Comparison of ENCODE assay signal across 17 cellular contexts in genomic region chr7:75532639-75533038, GRCh38. TPM values are rescaled to one million over a fixed set of nuclear protein-coding genes. Genes with fewer than 3 reads are reported as not detected.
A peak's percentile ranks its signal among the peaks of the same experiment; 100 is the strongest.
DNase-seq lines count a peak whose midpoint lies in the region; ATAC-seq, FAIRE-seq and TF ChIP-seq lines count a peak whose summit lies in the region.
"Had no signal": no experiment of that assay in that cellular context is flagged by ENCODE, and none has a peak within 500 bp of the region (broad histone marks: within the 10 kb centered on the region; RNA-seq: fewer than 3 reads in every experiment).

No MANE protein-coding gene starts in this region.

- no peak overlapping the region for H3K4me2 ChIP-seq in H1 (ENCODE audit: insufficient read depth in 1 of 2, low read depth in 2 of 2, low read length in 2 of 2)
- H3K4me2 ChIP-seq: BLaER1 treated with 17β-estradiol and CSF1 and Interleukin-3, amounts not matched to agents 10 nM and 100 nM had no signal

- H3K23me2 ChIP-seq in H1 (ENCODE audit: low read depth, low read length) = 0 out of 2 replicates have a peak, but pooled peaks cover 3% of the 10 kb centered on the region

- no peak overlapping the region for H4K8ac ChIP-seq in H1 (ENCODE audit: extremely low read depth, insufficient read depth, low read length)

- H3K14ac ChIP-seq in H1 (ENCODE audit: insufficient read length) = no peak overlapping the region

- H4K20me1 ChIP-seq in H1 (replicated peaks in 1 of 2; ENCODE audit: control insufficient read depth in 1 of 2, insufficient read depth in 2 of 2, low read length in 2 of 2) = no peaks in the 10 kb centered on the region

- no peak overlapping the region for H3K56ac ChIP-seq in H1 (replicated peaks; ENCODE audit: insufficient read length, low read depth, low read length)

- no peak overlapping the region for H3K4me3 ChIP-seq in RWPE2 (ENCODE audit: severe bottlenecking)
- H3K4me3 ChIP-seq in H1 (ENCODE audit: extremely low read depth in 1 of 4, insufficient read depth in 2 of 4, low read depth in 3 of 4, low read length in 4 of 4) = no peak overlapping the region
- no peak overlapping the region for H3K4me3 ChIP-seq in sigmoid colon
- H3K4me3 ChIP-seq in gastrocnemius medialis = no peak overlapping the region
- H3K4me3 ChIP-seq: BLaER1 treated with 17β-estradiol and CSF1 and Interleukin-3, amounts not matched to agents 10 nM and 100 nM; GM23248 had no signal

- no peak overlapping the region for H2BK120ac ChIP-seq in H1 (replicated peaks; ENCODE audit: low read depth, low read length)

- POLR2A ChIA-PET in H1 (lab: Charles Lee; ENCODE audit: partially characterized antibody) = no interaction called here

- TF ChIP-seq EP300 in H1 (IDR thresholded peaks at IDR 0.05; ENCODE audit: borderline replicate concordance in 1 of 2, low read depth in 2 of 2, low read length in 2 of 2) (no peak), sigmoid colon (IDR thresholded peaks at IDR 0.05) (no peak)

- intact Hi-C loops in sigmoid colon (cut with DNase I) = no loop called here
- intact Hi-C loops in gastrocnemius medialis (cut with DNase I; ENCODE audit: low total_unique reads) = loop anchor here (5.0 kb wide), 1 partner anchor 105 kb away; no protein-coding TSS in a partner anchor

- H4K91ac ChIP-seq in H1 (replicated peaks; ENCODE audit: insufficient read length, low read length) = no peak overlapping the region

- no peak for TF ChIP-seq POLR2A in H1 (IDR thresholded peaks at IDR 0.05; ENCODE audit: control extremely low read depth in 1 of 2, low read depth in 2 of 2, low read length in 2 of 2)
- no peak for TF ChIP-seq POLR2A in sigmoid colon (IDR thresholded peaks at IDR 0.05)
- no peak for TF ChIP-seq POLR2A in gastrocnemius medialis (IDR thresholded peaks at IDR 0.05)

- H2BK15ac ChIP-seq in H1 (ENCODE audit: low read length) = no peak overlapping the region

- TF ChIP-seq CTCF in RWPE2 (IDR thresholded peaks at IDR 0.05; ENCODE audit: poor library complexity, severe bottlenecking) (no peak), H1 (IDR thresholded peaks at IDR 0.05; ENCODE audit: control extremely low read depth in 1 of 3, insufficient read depth in 1 of 3, low read depth in 1 of 3, low read length in 3 of 3) (no peak), sigmoid colon (IDR thresholded peaks at IDR 0.05) (no peak), gastrocnemius medialis (IDR thresholded peaks at IDR 0.05 in 4 of 5, conservative IDR thresholded peaks at IDR 0.05 in 1 of 5) (no peak)

- no peak for TF ChIP-seq RAD21 in H1 (IDR thresholded peaks at IDR 0.05 in 1 of 2, conservative IDR thresholded peaks at IDR 0.05 in 1 of 2; ENCODE audit: low read depth in 2 of 2, low read length in 2 of 2)

- H2AK5ac ChIP-seq in H1 (ENCODE audit: low read depth, low read length) = no peak overlapping the region

- H3K9me3 ChIP-seq in RWPE2 (ENCODE audit: severe bottlenecking) (no peaks in the 10 kb centered on the region), H1 (ENCODE audit: insufficient read depth in 2 of 2, low read depth in 1 of 2, low read length in 1 of 2) (no peaks in the 10 kb centered on the region), sigmoid colon (no peaks in the 10 kb centered on the region), gastrocnemius medialis (no peaks in the 10 kb centered on the region)
- H3K9me3 ChIP-seq: BLaER1 treated with 17β-estradiol and CSF1 and Interleukin-3, amounts not matched to agents 10 nM and 100 nM had no signal

- H3K79me1 ChIP-seq in H1 (ENCODE audit: low read depth, low read length) = no peaks in the 10 kb centered on the region

- H3K4ac ChIP-seq in H1 (replicated peaks; ENCODE audit: insufficient read length, low read depth, low read length) = no peak overlapping the region

- H2BK12ac ChIP-seq in H1 (ENCODE audit: low read depth, low read length) = no peak overlapping the region

- no peak overlapping the region for H2AFZ ChIP-seq in H1 (ENCODE audit: low read length)
- H2AFZ ChIP-seq: GM23248 had no signal

- peak; percentile 1 for DNase-seq in H4 (ENCODE audit: low spot score)
- DNase-seq in RWPE2 (ENCODE audit: low spot score) = peak; percentile 2
- DNase-seq in H1 (ENCODE audit: low read depth in 1 of 2, low spot score in 2 of 2) = peak in 1 of 2 experiments; percentile 17
- peak; percentile 6 for DNase-seq in sigmoid colon
- no peak for DNase-seq in gastrocnemius medialis
- no peak for DNase-seq in activated CD4-positive, alpha-beta T cell treated with anti-CD3 and anti-CD28 coated beads, Interleukin-2, amount 50 U/mL, for 1 hour
- no peak for DNase-seq in iPS-NIHi7 (ENCODE audit: extremely low spot score)
- DNase-seq: ACHN; CD4-positive, CD25-positive, alpha-beta regulatory T cell; DMS53; GF-D8; GM23248; H9; HFFc6 had no signal

- H3K27me3 ChIP-seq in RWPE2 (ENCODE audit: insufficient read depth, poor library complexity, severe bottlenecking) = no peaks in the 10 kb centered on the region
- H3K27me3 ChIP-seq in H1 (replicated peaks in 1 of 4; ENCODE audit: control insufficient read depth in 3 of 4, extremely low read depth in 1 of 4, insufficient read depth in 3 of 4, low read length in 3 of 4) = no peaks in the 10 kb centered on the region
- no peaks in the 10 kb centered on the region for H3K27me3 ChIP-seq in sigmoid colon
- H3K27me3 ChIP-seq in gastrocnemius medialis = no peaks in the 10 kb centered on the region
- H3K27me3 ChIP-seq: BLaER1 treated with 17β-estradiol and CSF1 and Interleukin-3, amounts not matched to agents 10 nM and 100 nM had no signal

- no peak overlapping the region for H2BK5ac ChIP-seq in H1 (ENCODE audit: low read depth, low read length)

- no peaks in the 10 kb centered on the region for H3K36me3 ChIP-seq in RWPE2 (ENCODE audit: low read depth)
- H3K36me3 ChIP-seq in H1 (ENCODE audit: control insufficient read depth in 2 of 4, insufficient read depth in 4 of 4, low read length in 3 of 4) = peaks cover 12 to 23% (median 21%) of the 10 kb centered on the region in 4 experiments
- H3K36me3 ChIP-seq in sigmoid colon = peaks cover 4 to 19% (median 8%) of the 10 kb centered on the region in 4 donors
- H3K36me3 ChIP-seq in gastrocnemius medialis = peaks cover 0 to 10% of the 10 kb centered on the region in 2 donors

- no peak overlapping the region for H3K9ac ChIP-seq in H1 (replicated peaks in 1 of 4; ENCODE audit: extremely low read depth in 1 of 4, low read depth in 3 of 4, low read length in 3 of 4)
- H3K9ac ChIP-seq: BLaER1 treated with 17β-estradiol and CSF1 and Interleukin-3, amounts not matched to agents 10 nM and 100 nM; GM23248 had no signal

- no peak overlapping the region for H3K23ac ChIP-seq in H1 (ENCODE audit: insufficient read length)

- H3K27ac ChIP-seq in RWPE2 (ENCODE audit: poor library complexity, severe bottlenecking) (no peak overlapping the region), H1 (ENCODE audit: low read depth, low read length) (no peak overlapping the region), sigmoid colon (no peak overlapping the region), gastrocnemius medialis (no peak overlapping the region)
- H3K27ac ChIP-seq: GM23248 had no signal

- no peak overlapping the region for H4K5ac ChIP-seq in H1 (ENCODE audit: insufficient read length, low read depth, low read length)

- no peak for FAIRE-seq in H1 (lab: Jason Lieb, UNC)

- 89% methylated on average over 4 of the region's 4 CpGs; no CpG with 5 or more reads in 1 of the 2 experiments for WGBS in H1 (ENCODE audit: extremely low coverage in 1 of 2, insufficient coverage in 1 of 2, insufficient read length in 1 of 2, insufficient replicate concordance in 2 of 2, low coverage in 1 of 2, low lambda C conversion rate in 2 of 2, missing lambda C conversion rate in 1 of 2), 2 experiments
- WGBS in sigmoid colon, 2 donors = 96 to 98% methylated on average over 4 of the region's 4 CpGs

- CTCF ChIA-PET in H1 (lab: Charles Lee; ENCODE audit: partially characterized antibody) = interaction anchor here (1.5 kb wide), 1 partner anchor 229 kb away, joined by 5 read pairs; no protein-coding TSS in a partner anchor

- no peak overlapping the region for H2BK20ac ChIP-seq in H1 (ENCODE audit: low read length)

- ATAC-seq in RWPE2 (ENCODE audit: low read depth) = no peak
- no peak for ATAC-seq in gastrocnemius medialis

- no peak overlapping the region for H3K18ac ChIP-seq in H1 (ENCODE audit: extremely low read depth, low read length)

- in situ Hi-C loops in gastrocnemius medialis (cut with MboI; ENCODE audit: low sequenced_read_pairs in 4 of 4) = no loop called here

- H3K79me2 ChIP-seq in H1 (ENCODE audit: control insufficient read depth in 1 of 2, insufficient read depth in 2 of 2, low read length in 2 of 2) = no peaks in the 10 kb centered on the region

- H3K4me1 ChIP-seq in RWPE2 (ENCODE audit: insufficient read depth, poor library complexity, severe bottlenecking) = no peaks in the 10 kb centered on the region
- H3K4me1 ChIP-seq in H1 (replicated peaks in 1 of 4; ENCODE audit: control insufficient read depth in 3 of 4, insufficient read depth in 4 of 4, low read length in 3 of 4) = no peaks in the 10 kb centered on the region; a peak in 1 of 7 replicates
- peaks cover 0 to 5% (median 2%) of the 10 kb centered on the region in 4 donors for H3K4me1 ChIP-seq in sigmoid colon
- H3K4me1 ChIP-seq in gastrocnemius medialis = peaks cover 9 to 12% of the 10 kb centered on the region in 2 donors

RNA-seq across cellular contexts. Expression of gene SPDYE5, which starts 40.5 kb away (rescaled TPM):
- not detected in 2 replicates for total RNA-seq in H4 (2014; rRNA removed; shearing (Covaris generic))
- not detected in 2 replicates for total RNA-seq in H1 (2021; fragmentation: NEBNext Ultra II Directional; extraction: Animal tissue kit (Norgen Biotek cat#: 25700))
- polyA plus RNA-seq in H1 (2011; rRNA removed) (not detected in 2 replicates), sigmoid colon (under 1 TPM in 1 of 3 donors, not detected in 2; 0.03 TPM)
- polyA plus RNA-seq in H1 (2011; cell fraction: cytosol; rRNA removed) = not detected
- polyA plus RNA-seq in H1 (2011; cell fraction: nucleus; rRNA removed) = not detected
- polyA plus RNA-seq in H1 (2012, experiment 1 of 2) = 0.77 to 1.3 TPM (median 1.0 TPM) in 4 replicates
- polyA plus RNA-seq in H1 (2012, experiment 2 of 2) = 0.24 TPM
- not detected for polyA plus RNA-seq in H1 (2013, experiment 1 of 2)
- not detected for polyA plus RNA-seq in H1 (2013, experiment 2 of 2)
- polyA minus RNA-seq in H1 (2011; rRNA and poly(A)+ RNA removed) = not detected in 2 replicates
- not detected for polyA minus RNA-seq in H1 (2011; cell fraction: cytosol; rRNA and poly(A)+ RNA removed)
- not detected for polyA minus RNA-seq in H1 (2011; cell fraction: nucleus; rRNA and poly(A)+ RNA removed)
- total RNA-seq in sigmoid colon (not detected), gastrocnemius medialis (not detected)
- total RNA-seq: A172; CD4-positive, CD25-positive, alpha-beta regulatory T cell; GM23248; H9; HFFc6; HT1080 had no signal

RNA-seq across cellular contexts. Expression of gene POM121C, which starts 46.5 kb away (rescaled TPM):
- total RNA-seq in H4 (2014; rRNA removed; shearing (Covaris generic)) = 4.9 and 8.8 TPM in 2 replicates
- total RNA-seq in H1 (2021; fragmentation: NEBNext Ultra II Directional; extraction: Animal tissue kit (Norgen Biotek cat#: 25700)) = 56.8 and 58.0 TPM in 2 replicates
- polyA plus RNA-seq in H1 (2011; rRNA removed) = 16.5 and 21.1 TPM in 2 replicates
- polyA plus RNA-seq in H1 (2011; cell fraction: cytosol; rRNA removed) = 9.8 TPM
- polyA plus RNA-seq in H1 (2011; cell fraction: nucleus; rRNA removed) = 25.6 TPM
- 41.5 to 55.3 TPM (median 53.1 TPM) in 4 replicates for polyA plus RNA-seq in H1 (2012, experiment 1 of 2)
- 31.0 TPM for polyA plus RNA-seq in H1 (2012, experiment 2 of 2)
- polyA plus RNA-seq in H1 (2013, experiment 1 of 2) = 48.3 TPM
- polyA plus RNA-seq in H1 (2013, experiment 2 of 2) = 55.3 TPM
- polyA minus RNA-seq in H1 (2011; rRNA and poly(A)+ RNA removed) = 35.7 and 36.2 TPM in 2 replicates
- polyA minus RNA-seq in H1 (2011; cell fraction: cytosol; rRNA and poly(A)+ RNA removed) = 18.9 TPM
- polyA minus RNA-seq in H1 (2011; cell fraction: nucleus; rRNA and poly(A)+ RNA removed) = 19.5 TPM
- 10 to 100 TPM; 12.2 to 30.5 (median 15.8) TPM for total RNA-seq in sigmoid colon
- 10 to 100 TPM in 1 of 3 donors, 1 to 10 TPM in 2; 6.0 to 22.9 (median 6.9) TPM for polyA plus RNA-seq in sigmoid colon
- 1 to 10 TPM; 6.6 to 7.9 (median 7.4) TPM for total RNA-seq in gastrocnemius medialis

Comparison
In these comparisons a context has a peak if more than half of its experiments do, and no peak if none do; other contexts are left out.
1. DNase-seq: peak in H4 (single experiment), RWPE2 (single experiment) and sigmoid colon (single experiment); none in gastrocnemius medialis (0 of 2), activated CD4-positive, alpha-beta T cell treated with anti-CD3 and anti-CD28 coated beads, Interleukin-2, amount 50 U/mL, for 1 hour (single experiment) and iPS-NIHi7 (single experiment).